12 cellular contexts compared by ENCODE assay signal in the genomic region with DNA sequence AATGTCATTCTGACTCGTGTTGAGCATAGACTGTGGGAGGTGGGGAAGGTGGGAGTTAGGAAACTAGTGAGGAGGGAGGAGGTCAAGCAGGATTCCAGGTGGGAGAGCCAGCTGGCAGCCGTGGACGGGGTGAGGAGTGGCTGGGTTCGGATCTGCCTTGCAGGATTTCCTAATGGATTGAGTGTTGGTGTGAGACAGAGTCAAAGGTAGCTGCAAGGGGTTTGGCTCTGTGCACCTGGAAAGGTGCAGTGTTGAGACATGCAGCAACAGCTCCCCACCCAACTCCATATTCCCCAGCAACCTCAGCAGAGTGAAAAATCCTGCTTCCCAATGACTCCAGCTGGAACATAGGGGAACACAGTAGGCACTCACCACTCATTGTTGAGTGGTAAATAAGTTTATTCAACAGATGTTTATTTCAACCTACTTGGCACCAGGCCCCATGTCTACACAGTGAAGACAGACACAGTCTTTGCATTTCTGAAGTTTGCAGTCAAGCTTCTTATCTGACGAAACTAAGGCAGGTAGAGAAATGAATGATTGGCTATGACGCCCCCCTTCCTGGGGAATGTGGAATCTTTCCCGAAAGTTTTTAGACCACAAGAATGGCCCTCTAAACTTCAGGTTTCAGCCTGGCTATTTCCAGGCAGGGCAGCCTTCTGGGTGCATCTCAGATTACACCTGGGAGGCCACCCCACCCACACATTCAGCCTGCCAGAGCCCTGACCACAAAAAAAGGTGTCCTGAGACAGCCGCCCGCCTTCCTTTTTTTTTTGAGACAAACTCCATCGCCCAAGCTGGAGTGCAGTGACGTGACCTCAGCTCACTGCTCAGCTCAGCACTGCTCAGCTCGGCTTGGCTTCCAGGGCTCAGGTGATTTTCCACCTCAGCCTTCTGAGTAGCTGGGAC. TPM values are rescaled to one million over a fixed set of nuclear protein-coding genes. Genes with fewer than 3 reads are reported as not detected.
DNase-seq lines count a peak whose midpoint lies in the region; ATAC-seq, FAIRE-seq and TF ChIP-seq lines count a peak whose summit lies in the region.
"Had no signal": no experiment of that assay in that cellular context is flagged by ENCODE, and none has a peak within 500 bp of the region (broad histone marks: within the 10 kb centered on the region; RNA-seq: fewer than 3 reads in every experiment).

No MANE protein-coding gene starts in this region.

- no peak overlapping the region for H3K27ac Mint-ChIP-seq in stimulated activated naive CD8-positive, alpha-beta T cell treated with anti-CD3 and anti-CD28 coated beads, Interleukin-15, amount 100 ng/mL, for 72 hours
- H3K27ac Mint-ChIP-seq: CD8-positive, alpha-beta T cell had no signal

- no peaks in the 10 kb centered on the region for H3K9me3 ChIP-seq in SJCRH30 (replicated peaks)
- H3K9me3 ChIP-seq in HepG2 (ENCODE audit: low read length) = no peaks in the 10 kb centered on the region
- no peaks in the 10 kb centered on the region for H3K9me3 ChIP-seq in HAP-1

- H3K4me2 ChIP-seq in HepG2 (ENCODE audit: low read depth, low read length) = peak overlapping the region; percentile 52

- peaks cover 41% of the 10 kb centered on the region for H3K27me3 Mint-ChIP-seq in stimulated activated naive CD8-positive, alpha-beta T cell treated with anti-CD3 and anti-CD28 coated beads, Interleukin-15, amount 100 ng/mL, for 72 hours

- no peak for TF ChIP-seq CTCF in HepG2 (CRISPR knock-in tag; IDR thresholded peaks at IDR 0.05)

- no peaks in the 10 kb centered on the region for H3K36me3 ChIP-seq in SJCRH30
- no peaks in the 10 kb centered on the region for H3K36me3 ChIP-seq in HepG2 (replicated peaks in 1 of 2; ENCODE audit: control insufficient read depth in 1 of 2, insufficient read depth in 2 of 2, low read length in 2 of 2)
- no peaks in the 10 kb centered on the region for H3K36me3 ChIP-seq in HAP-1 (replicated peaks)

- H3K4me3 ChIP-seq in SJCRH30 (no peak overlapping the region), HepG2 (replicated peaks in 1 of 3; ENCODE audit: insufficient read depth in 1 of 3, low read depth in 2 of 3, low read length in 3 of 3) (peak overlapping the region in 1 of 3 experiments; percentile 10; a peak in 1 of 6 replicates), HAP-1 (no peak overlapping the region)

- no peaks in the 10 kb centered on the region for H3K9me3 Mint-ChIP-seq in stimulated activated naive CD8-positive, alpha-beta T cell treated with anti-CD3 and anti-CD28 coated beads, Interleukin-15, amount 100 ng/mL, for 72 hours
- H3K9me3 Mint-ChIP-seq: CD8-positive, alpha-beta T cell had no signal

- no TSS peak for BruUV-seq in HepG2 (replicated peaks; lab: Mats Ljungman, UMichigan)

- POLR2A ChIA-PET in HepG2 (lab: Yijun Ruan, JAX) = interaction anchor here (0.6 kb wide), 1 partner anchor 24 kb away, joined by 3 read pairs; no protein-coding TSS in a partner anchor

- peaks cover 28% of the 10 kb centered on the region for H3K4me1 Mint-ChIP-seq in stimulated activated naive CD8-positive, alpha-beta T cell treated with anti-CD3 and anti-CD28 coated beads, Interleukin-15, amount 100 ng/mL, for 72 hours

- peak; percentile 73 for ATAC-seq in stimulated activated naive CD8-positive, alpha-beta T cell treated with anti-CD3 and anti-CD28 coated beads, Interleukin-15, amount 100 ng/mL, for 72 hours
- ATAC-seq in stimulated activated naive CD8-positive, alpha-beta T cell treated with anti-CD3 and anti-CD28 coated beads, Interleukin-15, Interleukin-2, amounts not matched to agents 100 U/mL and 50 U/mL, for 24 hours = no peak
- peak; percentile 60 for ATAC-seq in HepG2
- no peak for ATAC-seq in GM19035 (IDR thresholded peaks at IDR 0.05; ENCODE audit: unreplicated experiment)
- no peak for ATAC-seq in GM18861 (IDR thresholded peaks at IDR 0.05; ENCODE audit: unreplicated experiment)
- ATAC-seq: CD8-positive, alpha-beta T cell had no signal

- no peak overlapping the region for H3K4me3 Mint-ChIP-seq in stimulated activated naive CD8-positive, alpha-beta T cell treated with anti-CD3 and anti-CD28 coated beads, Interleukin-15, amount 100 ng/mL, for 72 hours
- H3K4me3 Mint-ChIP-seq: CD8-positive, alpha-beta T cell had no signal

- no peak overlapping the region for H2AFZ ChIP-seq in HepG2 (ENCODE audit: low read length)

- H3K9ac ChIP-seq in HepG2 (ENCODE audit: insufficient read depth, low read depth, low read length) = no peak overlapping the region

- peak in 1 of 2 donors; percentile 49 for DNase-seq in stimulated activated naive CD8-positive, alpha-beta T cell treated with anti-CD3 and anti-CD28 coated beads, Interleukin-15, amount 100 ng/mL, for 72 hours
- no peak for DNase-seq in stimulated activated naive CD8-positive, alpha-beta T cell treated with anti-CD3 and anti-CD28 coated beads, Interleukin-15, Interleukin-2, amounts not matched to agents 100 U/mL and 50 U/mL, for 24 hours
- DNase-seq in SJCRH30 (peak; percentile 57 to 70), HepG2 (ENCODE audit: low spot score) (no peak), UCSD-AML1 (lab: John Stamatoyannopoulos, UW; ENCODE audit: unreplicated experiment) (no peak), HAP-1 (ENCODE audit: low spot score in 2 of 2) (no peak)
- DNase-seq: CD8-positive, alpha-beta T cell; NCI-H510A had no signal

- TF ChIP-seq POLR2A in HepG2 (IDR thresholded peaks at IDR 0.05; ENCODE audit: insufficient read depth in 1 of 2, low read depth in 2 of 2, low read length in 2 of 2) = no peak

- in situ Hi-C loops in HepG2 (cut with HindIII; ENCODE audit: extremely low pct_ligation_motif_present, low pct_unique_long_range_greater_than_20kb) (no loop called here), HAP-1 (cut with MboI; ENCODE audit: low sequenced_read_pairs) (no loop called here)

- TF ChIP-seq RAD21 in HepG2 (CRISPR knock-in tag; IDR thresholded peaks at IDR 0.05) = no peak

- 27% methylated on average over 12 of the region's 12 CpGs for WGBS in HepG2 (ENCODE audit: low lambda C conversion rate)

- no peak for FAIRE-seq in HepG2 (lab: Jason Lieb, UNC)
- FAIRE-seq: GM19239, TTC549 had no signal

- CTCF ChIA-PET in HepG2 (lab: Yijun Ruan, JAX; ENCODE audit: low intra/inter-chr PET ratio, low total read pairs) = no interaction called here

- H4K20me1 ChIP-seq in HepG2 (ENCODE audit: insufficient read depth, low read length) = no peaks in the 10 kb centered on the region

- H3K4me1 ChIP-seq in SJCRH30 (peaks cover 39% of the 10 kb centered on the region), HepG2 (ENCODE audit: insufficient read depth, low read length) (peaks cover 62% of the 10 kb centered on the region), HAP-1 (no peaks in the 10 kb centered on the region)

- H3K79me2 ChIP-seq in HepG2 (ENCODE audit: insufficient read depth, low read length) = no peaks in the 10 kb centered on the region

- H3K27me3 ChIP-seq in SJCRH30 (no peaks in the 10 kb centered on the region), HepG2 (ENCODE audit: control insufficient read depth in 1 of 2, insufficient read depth in 2 of 2, low read length in 2 of 2) (peaks cover 0 to 18% of the 10 kb centered on the region in 2 experiments; a peak in 4 of 5 replicates), HAP-1 (ENCODE audit: low read depth) (no peaks in the 10 kb centered on the region)

- TF ChIP-seq EP300 in HepG2 (IDR thresholded peaks at IDR 0.05; ENCODE audit: low read depth in 2 of 2, low read length in 2 of 2) (no peak), HepG2 (CRISPR knock-in tag; IDR thresholded peaks at IDR 0.05; ENCODE audit: borderline replicate concordance) (no peak)

- peak overlapping the region; percentile 21; the same call in 1 of the 2 replicates for H3K27ac ChIP-seq in SJCRH30
- H3K27ac ChIP-seq in HepG2 (ENCODE audit: extremely low read length, insufficient read depth, low read length) = no peak overlapping the region

- intact Hi-C loops in HepG2 (cut with micrococcal nuclease; ENCODE audit: unreplicated experiment) = no loop called here

TF ChIP-seq in HepG2, 621 proteins besides CTCF, POLR2A, EP300 and RAD21 (continues in another document):
- TF ChIP-seq ZNF75D (CRISPR knock-in tag; IDR thresholded peaks at IDR 0.05; ENCODE audit: borderline replicate concordance) (no peak), CENPX (CRISPR knock-in tag; IDR thresholded peaks at IDR 0.05) (no peak), THAP7 (CRISPR knock-in tag; IDR thresholded peaks at IDR 0.05) (no peak), ZNF530 (CRISPR knock-in tag; IDR thresholded peaks at IDR 0.05; ENCODE audit: low read depth) (no peak), GTF3A (CRISPR knock-in tag; conservative IDR thresholded peaks at IDR 0.05) (no peak), SALL2 (CRISPR knock-in tag; IDR thresholded peaks at IDR 0.05) (no peak)

RNA-seq across cellular contexts. Expression of gene PLEKHG6, which starts 37.9 kb away (rescaled TPM):
- total RNA-seq in SJCRH30 (2014; rRNA removed; shearing (Covaris generic)) = 0.06 TPM in 1 of 2 replicates, not detected in the other
- total RNA-seq in HepG2 (2016; rRNA removed; fragmentation: Illumina TruSeq; extraction: Trizol) = 13.1 and 18.9 TPM in 2 replicates
- 11.1 and 14.7 TPM in 2 replicates for total RNA-seq in HepG2 (2016; cell fraction: cytosol; rRNA removed; fragmentation: Illumina TruSeq; extraction: Trizol; ENCODE audit: low read depth)
- 15.0 and 16.9 TPM in 2 replicates for total RNA-seq in HepG2 (2016; cell fraction: insoluble cytoplasmic fraction; rRNA removed; fragmentation: Illumina TruSeq; extraction: Trizol)
- total RNA-seq in HepG2 (2016; cell fraction: membrane; rRNA removed; fragmentation: Illumina TruSeq; extraction: Trizol) = 23.7 TPM in 2 replicates
- total RNA-seq in HepG2 (2016; cell fraction: nucleus; rRNA removed; fragmentation: Illumina TruSeq; extraction: Trizol) = 15.6 and 19.7 TPM in 2 replicates
- 17.0 and 26.8 TPM in 2 replicates for polyA plus RNA-seq in HepG2 (2011; rRNA removed)
- polyA plus RNA-seq in HepG2 (2011; cell fraction: cytosol; rRNA removed) = 12.8 and 29.8 TPM in 2 replicates
- polyA plus RNA-seq in HepG2 (2011; cell fraction: nucleus; rRNA removed) = 20.1 and 50.9 TPM in 2 replicates
- polyA plus RNA-seq in HepG2 (2012) = 16.4 and 22.2 TPM in 2 replicates
- 16.0 and 16.1 TPM in 2 replicates for polyA plus RNA-seq in HepG2 (2016; cell fraction: cytosol; fragmentation: Illumina TruSeq; extraction: Trizol; ENCODE audit: low read depth)
- 15.2 and 21.6 TPM in 2 replicates for polyA plus RNA-seq in HepG2 (2016; cell fraction: insoluble cytoplasmic fraction; fragmentation: Illumina TruSeq; extraction: Trizol; ENCODE audit: low read depth)
- 20.3 and 26.3 TPM in 2 replicates for polyA plus RNA-seq in HepG2 (2016; cell fraction: membrane; fragmentation: Illumina TruSeq; extraction: Trizol; ENCODE audit: low read depth)
- polyA plus RNA-seq in HepG2 (2016; cell fraction: nucleus; fragmentation: Illumina TruSeq; extraction: Trizol; ENCODE audit: insufficient read depth, low read depth) = 28.0 and 30.9 TPM in 2 replicates
- polyA minus RNA-seq in HepG2 (2011; rRNA and poly(A)+ RNA removed; ENCODE audit: low replicate concordance) = 0.70 and 23.3 TPM in 2 replicates
- polyA minus RNA-seq in HepG2 (2011; cell fraction: cytosol; rRNA and poly(A)+ RNA removed) = 8.8 and 12.8 TPM in 2 replicates
- polyA minus RNA-seq in HepG2 (2011; cell fraction: nucleus; rRNA and poly(A)+ RNA removed) = 13.3 and 16.5 TPM in 2 replicates
- total RNA-seq: CD8-positive, alpha-beta T cell had no signal

Comparison
In these comparisons a context has a peak if more than half of its experiments do, and no peak if none do; other contexts are left out.
1. ATAC-seq: peak in stimulated activated naive CD8-positive, alpha-beta T cell treated with anti-CD3 and anti-CD28 coated beads, Interleukin-15, amount 100 ng/mL, for 72 hours (single experiment) and HepG2 (single experiment); none in stimulated activated naive CD8-positive, alpha-beta T cell treated with anti-CD3 and anti-CD28 coated beads, Interleukin-15, Interleukin-2, amounts not matched to agents 100 U/mL and 50 U/mL, for 24 hours (single experiment), GM19035 (single experiment) and GM18861 (single experiment).
2. DNase-seq: peak in SJCRH30 (2 of 2); none in stimulated activated naive CD8-positive, alpha-beta T cell treated with anti-CD3 and anti-CD28 coated beads, Interleukin-15, Interleukin-2, amounts not matched to agents 100 U/mL and 50 U/mL, for 24 hours (single experiment), HepG2 (single experiment), UCSD-AML1 (single experiment) and HAP-1 (0 of 2).
3. RNA of gene PLEKHG6, which starts 37.9 kb away (total RNA-seq): 11.1 to 23.7 TPM in HepG2; 0.06 TPM in SJCRH30; every median in the first group is over 10 times any median in the second.